31 cellular contexts compared by ENCODE assay signal in the genomic region with DNA sequence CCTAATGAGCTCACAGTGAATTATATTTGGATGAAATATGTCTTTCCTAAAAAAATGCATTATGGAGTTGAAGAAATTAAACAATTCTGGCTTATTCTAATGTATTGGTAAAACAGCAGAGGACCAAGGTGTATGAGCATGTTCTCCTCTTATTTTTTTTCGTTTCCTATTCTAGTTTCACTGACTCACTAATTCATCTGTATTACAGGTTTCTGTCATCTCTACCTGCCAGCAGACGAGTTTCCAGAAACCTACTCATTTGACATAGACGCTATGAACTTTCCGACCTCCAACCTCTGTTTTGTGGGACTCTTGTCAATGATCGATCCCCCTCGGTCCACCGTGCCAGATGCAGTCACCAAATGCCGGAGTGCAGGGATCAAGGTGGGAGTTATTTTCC. TPM values are rescaled to one million over a fixed set of nuclear protein-coding genes. Genes with fewer than 3 reads are reported as not detected.
"Had no signal": no experiment of that assay in that cellular context is flagged by ENCODE, and none has a peak within 500 bp of the region (broad histone marks: within the 10 kb centered on the region; RNA-seq: fewer than 3 reads in every experiment).

No MANE protein-coding gene starts in this region.

- H3K27me3 ChIP-seq: left lung, neural progenitor cell, right atrium auricular region, tibial nerve, upper lobe of left lung had no signal

- H3K27ac Mint-ChIP-seq: effector memory CD8-positive, alpha-beta T cell; mesothelial cell of epicardium; naive B cell; nephron; neural progenitor cell had no signal

- ATAC-seq: effector memory CD8-positive, alpha-beta T cell; heart right ventricle; left cardiac atrium; left lung; mucosa of descending colon; sciatic nerve had no signal

- H3K9me3 Mint-ChIP-seq: effector memory CD8-positive, alpha-beta T cell; mesothelial cell of epicardium; naive B cell; nephron; neural progenitor cell had no signal

- H3K4me3 Mint-ChIP-seq: effector memory CD8-positive, alpha-beta T cell; mesothelial cell of epicardium; naive B cell; nephron; neural progenitor cell had no signal

- H3K4me1 Mint-ChIP-seq: mesothelial cell of epicardium, naive B cell, nephron, neural progenitor cell had no signal

- H3K27ac ChIP-seq: coronary artery, esophagus squamous epithelium, heart right ventricle, left lung, neural progenitor cell, parathyroid adenoma, prostate gland, right atrium auricular region, thoracic aorta, tibial nerve, upper lobe of left lung, uterus had no signal

- H3K9me3 ChIP-seq: esophagus squamous epithelium, heart right ventricle, left lung, mucosa of descending colon, prostate gland, right atrium auricular region, thoracic aorta, tibial nerve, upper lobe of left lung, uterus had no signal

- H3K4me1 ChIP-seq: esophagus squamous epithelium, heart right ventricle, left lung, neural progenitor cell, parathyroid adenoma, prostate gland, right atrium auricular region, tibial nerve, upper lobe of left lung, uterus had no signal

- H3K36me3 ChIP-seq: esophagus squamous epithelium, heart right ventricle, left lung, neural progenitor cell, prostate gland, right atrium auricular region, thoracic aorta, tibial nerve, upper lobe of left lung, uterus had no signal

- H3K36me3 Mint-ChIP-seq: mesothelial cell of epicardium, naive B cell, neural progenitor cell had no signal

- DNase-seq: dermis blood vessel endothelial cell; effector memory CD8-positive, alpha-beta T cell; erythroblast; esophagus squamous epithelium; foreskin melanocyte; glutamatergic neuron; heart right ventricle; hippocampal formation; left cardiac atrium; left lung; mesenchymal stem cell; mucosa of descending colon; naive B cell; stimulated activated CD4-positive, alpha-beta T cell treated with anti-CD3 and anti-CD28 coated beads, Interleukin-12 subunit alpha, Interleukin-12 subunit beta, amount 100 ng/mL, for 4 hours; stimulated activated CD4-positive, alpha-beta T cell treated with anti-CD3 and anti-CD28 coated beads, Interleukin-4, amount 100 ng/mL, for 4 hours; stimulated activated naive CD4-positive, alpha-beta T cell; upper lobe of left lung; uterus had no signal

- H3K4me3 ChIP-seq: coronary artery, esophagus squamous epithelium, heart right ventricle, left lung, mucosa of descending colon, neural progenitor cell, prostate gland, right atrium auricular region, smooth muscle cell, thoracic aorta, tibial nerve, upper lobe of left lung, uterus had no signal

RNA-seq across cellular contexts. Expression of a gene that starts 20.3 kb away (rescaled TPM):
- total RNA-seq: dermis blood vessel endothelial cell, heart right ventricle, left cardiac atrium, lung microvascular endothelial cell, mucosa of descending colon, osteoblast, right atrium auricular region, sciatic nerve, tibial nerve, uterus had no signal
